11 cellular contexts compared by ENCODE assay signal in genomic region chr3:34056951-34057390, GRCh38.
DNase-seq lines count a peak whose midpoint lies in the region; ATAC-seq and TF ChIP-seq lines count a peak whose summit lies in the region.
"Had no signal": no experiment of that assay in that cellular context is flagged by ENCODE, and none has a peak within 500 bp of the region (broad histone marks: within the 10 kb centered on the region; RNA-seq: fewer than 3 reads in every experiment).

No MANE protein-coding gene starts in this region.

- peaks cover 0 to 2% (median 2%) of the 10 kb centered on the region in 3 donors for H3K27me3 Mint-ChIP-seq in CD14-positive monocyte (ENCODE audit: low read depth in 3 of 3)
- peaks cover 6% of the 10 kb centered on the region for H3K27me3 Mint-ChIP-seq in activated T-cell treated with anti-CD3 and anti-CD28 coated beads, Interleukin-2, amount 50 U/mL, for 72 hours (ENCODE audit: low read depth)
- H3K27me3 Mint-ChIP-seq: dendritic cell treated with granulocyte-macrophage colony-stimulating factor and Interleukin-4, amounts not matched to agents 40 ng/mL and 50 ng/mL, for 4 days had no signal

- peak overlapping the region in 4 of 7 donors; percentile 18 to 40 (median 32) for H3K27ac Mint-ChIP-seq in CD14-positive monocyte
- H3K27ac Mint-ChIP-seq in activated T-cell treated with anti-CD3 and anti-CD28 coated beads, Interleukin-2, amount 50 U/mL, for 72 hours: peak overlapping the region; percentile 43
- H3K27ac Mint-ChIP-seq: dendritic cell treated with granulocyte-macrophage colony-stimulating factor and Interleukin-4, amounts not matched to agents 40 ng/mL and 50 ng/mL, for 4 days had no signal

- DNase-seq in CD14-positive monocyte (ENCODE audit: low spot score): no peak
- DNase-seq in activated T-cell treated with anti-CD3 and anti-CD28 coated beads, Interleukin-2, amount 50 U/mL, for 72 hours: peak; percentile 53 to 61
- no peak for DNase-seq in NCI-H774 (lab: John Stamatoyannopoulos, UW)
- no peak for DNase-seq in epidermal melanocyte (ENCODE audit: insufficient read length, low spot score)
- DNase-seq in NCI-H748 (lab: John Stamatoyannopoulos, UW; ENCODE audit: unreplicated experiment): no peak
- DNase-seq in vagina (ENCODE audit: extremely low spot score in 2 of 2): no peak
- DNase-seq: occipital lobe, SJCRH30 had no signal

- no peaks in the 10 kb centered on the region for H3K4me1 ChIP-seq in vagina
- H3K4me1 ChIP-seq: SJCRH30 had no signal

- TF ChIP-seq POLR2A in GM19099 (IDR thresholded peaks at IDR 0.05; ENCODE audit: extremely low read depth, insufficient read length, low read depth) (peak; percentile 18), vagina (IDR thresholded peaks at IDR 0.05) (no peak)

- TF ChIP-seq CTCF in CD14-positive monocyte (IDR thresholded peaks at IDR 0.05): no peak
- TF ChIP-seq CTCF in vagina (IDR thresholded peaks at IDR 0.05): no peak

- intact Hi-C loops in CD14-positive monocyte (cut with micrococcal nuclease) (no loop called here), vagina (cut with DNase I) (no loop called here)

- peak overlapping the region in 1 of 2 donors; percentile 75 for H3K4me3 Mint-ChIP-seq in CD14-positive monocyte
- H3K4me3 Mint-ChIP-seq in activated T-cell treated with anti-CD3 and anti-CD28 coated beads, Interleukin-2, amount 50 U/mL, for 72 hours: peak overlapping the region in 1 of 2 donors; percentile 1
- H3K4me3 Mint-ChIP-seq: dendritic cell treated with granulocyte-macrophage colony-stimulating factor and Interleukin-4, amounts not matched to agents 40 ng/mL and 50 ng/mL, for 4 days had no signal

- peaks cover 18% of the 10 kb centered on the region for H3K4me1 Mint-ChIP-seq in CD14-positive monocyte
- peaks cover 7% of the 10 kb centered on the region for H3K4me1 Mint-ChIP-seq in activated T-cell treated with anti-CD3 and anti-CD28 coated beads, Interleukin-2, amount 50 U/mL, for 72 hours (ENCODE audit: low read depth)

- H3K36me3 ChIP-seq in vagina: no peaks in the 10 kb centered on the region
- H3K36me3 ChIP-seq: SJCRH30 had no signal

- no peak overlapping the region for H3K4me3 ChIP-seq in vagina
- H3K4me3 ChIP-seq: SJCRH30 had no signal

- no peaks in the 10 kb centered on the region for H3K36me3 Mint-ChIP-seq in CD14-positive monocyte
- peaks cover 0 to 4% of the 10 kb centered on the region in 2 donors for H3K36me3 Mint-ChIP-seq in activated T-cell treated with anti-CD3 and anti-CD28 coated beads, Interleukin-2, amount 50 U/mL, for 72 hours (ENCODE audit: insufficient read depth in 2 of 2)

- H3K27me3 ChIP-seq in vagina: no peaks in the 10 kb centered on the region
- H3K27me3 ChIP-seq: SJCRH30 had no signal

- no peaks in the 10 kb centered on the region for H3K9me3 ChIP-seq in vagina
- H3K9me3 ChIP-seq: SJCRH30 had no signal

- no peak overlapping the region for H3K27ac ChIP-seq in vagina
- H3K27ac ChIP-seq: SJCRH30 had no signal

- peaks cover 2 to 13% (median 4%) of the 10 kb centered on the region in 7 donors for H3K9me3 Mint-ChIP-seq in CD14-positive monocyte
- peaks cover 0 to 3% of the 10 kb centered on the region in 2 donors for H3K9me3 Mint-ChIP-seq in activated T-cell treated with anti-CD3 and anti-CD28 coated beads, Interleukin-2, amount 50 U/mL, for 72 hours

- peak; percentile 97 for ATAC-seq in HG03045 (IDR thresholded peaks at IDR 0.05; ENCODE audit: unreplicated experiment)
- ATAC-seq in activated T-cell treated with anti-CD3 and anti-CD28 coated beads, Interleukin-2, amount 50 U/mL, for 72 hours (replicated peaks in 1 of 2): peak; percentile 98 to 99

Comparison
In these comparisons a context has a peak if more than half of its experiments do, and no peak if none do; other contexts are left out.
1. DNase-seq: peak in activated T-cell treated with anti-CD3 and anti-CD28 coated beads, Interleukin-2, amount 50 U/mL, for 72 hours (2 of 2); none in CD14-positive monocyte (single experiment), NCI-H774 (single experiment), epidermal melanocyte (single experiment), NCI-H748 (single experiment) and vagina (0 of 2).